8 cellular contexts compared by ENCODE assay signal in genomic region chr1:229558460-229559335, GRCh38. TPM values are rescaled to one million over a fixed set of nuclear protein-coding genes. Genes with fewer than 3 reads are reported as not detected.
DNase-seq lines count a peak whose midpoint lies in the region; ATAC-seq and TF ChIP-seq lines count a peak whose summit lies in the region.

TSS of gene ABCB10 (minus strand) at chr1:229558707. CDS start at chr1:229558652, 55 bp downstream.

- CTCF ChIA-PET in activated CD4-positive, alpha-beta T cell treated with anti-CD3 and anti-CD28 coated beads, Interleukin-2, amount 10 ng/mL, durations not matched to agents 7 days and 5 days (lab: Charles Lee) = interaction anchor here (0.7 to 1.6 kb wide), 13 partner anchors 9 to 300 kb away, joined by 3 to 7 read pairs (median 3); partner anchors contain the start of gene NUP133

- H3K9me3 Mint-ChIP-seq in activated CD4-positive, alpha-beta T cell treated with anti-CD3 and anti-CD28 coated beads, Interleukin-2, amount 10 ng/mL, durations not matched to agents 7 days and 5 days = no peaks in the 10 kb centered on the region

- POLR2A ChIA-PET in activated CD4-positive, alpha-beta T cell treated with anti-CD3 and anti-CD28 coated beads, Interleukin-2, amount 10 ng/mL, durations not matched to agents 7 days and 5 days (lab: Charles Lee) = interaction anchor here (0.8 kb wide), 1 partner anchor 51 kb away, joined by 3 read pairs; the partner anchor contains the start of gene NUP133

- peak within 1 kb of the TSS; percentile 97 for H3K27ac Mint-ChIP-seq in activated CD4-positive, alpha-beta T cell treated with anti-CD3 and anti-CD28 coated beads, Interleukin-2, amount 10 ng/mL, durations not matched to agents 7 days and 5 days

- peak; percentile 94 for TF ChIP-seq CTCF in C4-2B (conservative IDR thresholded peaks at IDR 0.05)

- peak; percentile 82 for ATAC-seq in GM19324 (IDR thresholded peaks at IDR 0.05; ENCODE audit: low FRiP score, unreplicated experiment)
- ATAC-seq in HG03469 (IDR thresholded peaks at IDR 0.05; ENCODE audit: unreplicated experiment) = peak; percentile 59
- ATAC-seq in left lobe of liver = peak; percentile 89

- H3K4me1 Mint-ChIP-seq in activated CD4-positive, alpha-beta T cell treated with anti-CD3 and anti-CD28 coated beads, Interleukin-2, amount 10 ng/mL, durations not matched to agents 7 days and 5 days = peaks cover 35% of the 10 kb centered on the region

- peaks cover 7% of the 10 kb centered on the region for H3K36me3 Mint-ChIP-seq in activated CD4-positive, alpha-beta T cell treated with anti-CD3 and anti-CD28 coated beads, Interleukin-2, amount 10 ng/mL, durations not matched to agents 7 days and 5 days (ENCODE audit: low read depth)

- peak within 1 kb of the TSS; percentile 97 for H3K4me3 Mint-ChIP-seq in activated CD4-positive, alpha-beta T cell treated with anti-CD3 and anti-CD28 coated beads, Interleukin-2, amount 10 ng/mL, durations not matched to agents 7 days and 5 days

- peak; percentile 90 to 94 for DNase-seq in NCI-H526 (lab: John Stamatoyannopoulos, UW)
- peak; percentile 83 for DNase-seq in activated CD4-positive, alpha-beta T cell treated with anti-CD3 and anti-CD28 coated beads, Interleukin-2, amount 10 ng/mL, durations not matched to agents 7 days and 5 days
- peak; percentile 96 for DNase-seq in dedifferentiated amniotic fluid mesenchymal stem cell (ENCODE audit: extremely low spot score)
- peak; percentile 98 for DNase-seq in left lobe of liver (ENCODE audit: low spot score)
- DNase-seq in stimulated activated CD4-positive, alpha-beta T cell treated with anti-CD3 and anti-CD28 coated beads, Interleukin-2, amount 100 ng/mL, for 4 hours (ENCODE audit: low read depth) = peak; percentile 72

- H3K27me3 Mint-ChIP-seq in activated CD4-positive, alpha-beta T cell treated with anti-CD3 and anti-CD28 coated beads, Interleukin-2, amount 10 ng/mL, durations not matched to agents 7 days and 5 days = no peaks in the 10 kb centered on the region

- peak within 1 kb of the TSS; percentile 78 for H3K27ac ChIP-seq in C4-2B

RNA-seq across cellular contexts. Expression of gene ABCB10, which starts in this region (rescaled TPM):
- 10 to 100 TPM; 23.7 to 28.2 TPM for total RNA-seq in activated CD4-positive, alpha-beta T cell treated with anti-CD3 and anti-CD28 coated beads, Interleukin-2, amount 10 ng/mL, durations not matched to agents 7 days and 5 days
- total RNA-seq in left lobe of liver = 16.4 TPM

Comparison
In these comparisons a context has a peak if more than half of its experiments do, and no peak if none do; other contexts are left out.
1. Peak in every context shown above with its lines: DNase-seq, ATAC-seq and H3K27ac ChIP-seq.